ENCODE assay signal across 8 cellular contexts in the genomic region with DNA sequence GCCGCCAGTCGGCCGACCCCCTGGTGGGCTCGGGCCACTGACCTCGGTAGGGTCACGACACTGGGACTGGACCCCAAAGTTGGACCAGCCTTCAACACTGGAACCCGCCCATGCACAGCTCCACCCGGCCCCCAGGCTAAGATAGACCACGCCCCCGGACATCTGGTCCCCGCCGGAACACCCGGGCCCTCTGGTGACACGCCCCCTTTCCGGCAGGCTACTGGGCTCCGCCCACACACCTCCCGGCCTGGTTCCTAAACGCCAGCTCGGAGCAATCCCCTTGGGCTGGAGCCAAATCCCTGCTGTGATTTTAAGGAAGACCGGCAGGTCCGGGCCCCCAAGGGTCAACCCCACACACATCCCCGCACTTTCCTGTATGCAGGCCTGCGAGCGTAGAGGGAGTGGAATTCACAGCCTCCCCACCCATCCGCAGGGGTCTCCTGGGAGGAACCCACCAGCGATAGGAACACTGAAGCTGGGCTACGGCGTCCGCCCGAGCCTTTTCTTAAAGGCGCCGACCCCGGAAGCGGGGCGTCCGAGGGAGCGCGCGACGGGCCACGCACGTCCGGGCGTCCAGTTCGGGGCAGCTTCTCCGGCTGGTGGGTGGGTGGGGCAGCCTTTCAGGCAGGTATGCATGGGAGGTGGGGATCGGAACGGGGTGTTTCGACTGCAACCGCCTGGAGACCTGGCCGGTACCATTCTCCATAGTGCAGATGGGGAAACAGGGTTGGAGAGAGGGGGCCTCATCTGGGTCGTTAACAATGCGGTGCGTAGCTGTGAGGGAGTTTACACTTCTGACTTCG. TPM values are rescaled to one million over a fixed set of nuclear protein-coding genes. Genes with fewer than 3 reads are reported as not detected.
A peak's percentile ranks its signal among the peaks of the same experiment; 100 is the strongest.
DNase-seq lines count a peak whose midpoint lies in the region; ATAC-seq and TF ChIP-seq lines count a peak whose summit lies in the region.

A gene with protein sequence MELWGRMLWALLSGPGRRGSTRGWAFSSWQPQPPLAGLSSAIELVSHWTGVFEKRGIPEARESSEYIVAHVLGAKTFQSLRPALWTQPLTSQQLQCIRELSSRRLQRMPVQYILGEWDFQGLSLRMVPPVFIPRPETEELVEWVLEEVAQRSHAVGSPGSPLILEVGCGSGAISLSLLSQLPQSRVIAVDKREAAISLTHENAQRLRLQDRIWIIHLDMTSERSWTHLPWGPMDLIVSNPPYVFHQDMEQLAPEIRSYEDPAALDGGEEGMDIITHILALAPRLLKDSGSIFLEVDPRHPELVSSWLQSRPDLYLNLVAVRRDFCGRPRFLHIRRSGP (plus strand): TSS at position 576 of the 803 bp plus-strand sequence. CDS start 1,583 bp downstream, outside the sequence.

- no peaks in the 10 kb centered on the region for H3K27me3 Mint-ChIP-seq in T-helper 2 cell treated with Interferon-gamma antibody and Interleukin-4, amounts not matched to agents 5 μg/mL and 100 μg/mL, for 36 hours (ENCODE audit: low read depth)

- intact Hi-C loops in ascending aorta (cut with DNase I) (loop anchor here (1.0 to 2.0 kb wide), 3 partner anchors 32 to 930 kb away; a partner anchor contains a TSS), vagina (cut with DNase I) (no loop called here)

- H3K27ac ChIP-seq in ascending aorta (peak within 1 kb of the TSS; percentile 75 to 85), right atrium auricular region (peak within 1 kb of the TSS; percentile 91 to 95), vagina (peak within 1 kb of the TSS; percentile 87)

- TF ChIP-seq POLR2A in vagina (IDR thresholded peaks at IDR 0.05): peak in 1 of 2 donors; percentile 50

- peak within 1 kb of the TSS; percentile 98 for H3K4me3 Mint-ChIP-seq in T-helper 2 cell treated with Interferon-gamma antibody and Interleukin-4, amounts not matched to agents 5 μg/mL and 100 μg/mL, for 36 hours

- peak within 1 kb of the TSS; percentile 95 for H3K27ac Mint-ChIP-seq in T-helper 2 cell treated with Interferon-gamma antibody and Interleukin-4, amounts not matched to agents 5 μg/mL and 100 μg/mL, for 36 hours

- TF ChIP-seq CTCF in ascending aorta (IDR thresholded peaks at IDR 0.05) (no peak), right atrium auricular region (IDR thresholded peaks at IDR 0.05) (no peak), vagina (IDR thresholded peaks at IDR 0.05) (no peak)

- H3K4me1 ChIP-seq in ascending aorta (peaks cover 0 to 19% of the 10 kb centered on the region in 2 donors), right atrium auricular region (peaks cover 0 to 35% of the 10 kb centered on the region in 2 donors), vagina (peaks cover 57% of the 10 kb centered on the region)

- H3K4me3 ChIP-seq in ascending aorta: peak within 1 kb of the TSS; percentile 74 to 89
- peak within 1 kb of the TSS; percentile 75 to 77 for H3K4me3 ChIP-seq in right atrium auricular region
- peak within 1 kb of the TSS; percentile 73 to 92 for H3K4me3 ChIP-seq in vagina

- H3K36me3 ChIP-seq in ascending aorta (no peaks in the 10 kb centered on the region), right atrium auricular region (no peaks in the 10 kb centered on the region), vagina (no peaks in the 10 kb centered on the region)

- H3K9me3 ChIP-seq in ascending aorta (no peaks in the 10 kb centered on the region), right atrium auricular region (no peaks in the 10 kb centered on the region), vagina (no peaks in the 10 kb centered on the region)

- H3K27me3 ChIP-seq in ascending aorta (no peaks in the 10 kb centered on the region), right atrium auricular region (no peaks in the 10 kb centered on the region), vagina (no peaks in the 10 kb centered on the region)

- DNase-seq in NCI-H1694 treated with DMSO at 0.1 percent for 48 hours (lab: John Stamatoyannopoulos, UW) (peak; percentile 63), ascending aorta (ENCODE audit: low spot score in 2 of 2) (peak; percentile 90 to 99), right atrium auricular region (ENCODE audit: low spot score) (peak; percentile 97), pulmonary artery endothelial cell (ENCODE audit: low read depth, low spot score) (peak; percentile 57), vagina (ENCODE audit: extremely low spot score in 2 of 2) (peak in 1 of 2 donors; percentile 98)
- DNase-seq in T-helper 2 cell treated with Interferon-gamma antibody and Interleukin-4, amounts not matched to agents 5 μg/mL and 100 μg/mL, for 36 hours (ENCODE audit: low spot score): peak; percentile 95

- ATAC-seq in GM18498 (IDR thresholded peaks at IDR 0.05; ENCODE audit: unreplicated experiment) (peak; percentile 67), HG02885 (IDR thresholded peaks at IDR 0.05; ENCODE audit: poor library complexity, unreplicated experiment) (peak; percentile 68)

- H3K4me1 Mint-ChIP-seq in T-helper 2 cell treated with Interferon-gamma antibody and Interleukin-4, amounts not matched to agents 5 μg/mL and 100 μg/mL, for 36 hours (ENCODE audit: low read depth): peaks cover 60% of the 10 kb centered on the region

- H3K9me3 Mint-ChIP-seq in T-helper 2 cell treated with Interferon-gamma antibody and Interleukin-4, amounts not matched to agents 5 μg/mL and 100 μg/mL, for 36 hours: no peaks in the 10 kb centered on the region

- peaks cover 38% of the 10 kb centered on the region for H3K36me3 Mint-ChIP-seq in T-helper 2 cell treated with Interferon-gamma antibody and Interleukin-4, amounts not matched to agents 5 μg/mL and 100 μg/mL, for 36 hours (ENCODE audit: low read depth)

RNA-seq across cellular contexts. Expression of the gene that starts here (rescaled TPM):
- total RNA-seq in ascending aorta (13.1 TPM), right atrium auricular region (1 to 10 TPM; 7.2 to 9.6 TPM), pulmonary artery endothelial cell (13.7 and 15.2 TPM in 2 replicates), vagina (3.4 TPM)
